Comparison of ENCODE assay signal across 8 cellular contexts in the genomic region with DNA sequence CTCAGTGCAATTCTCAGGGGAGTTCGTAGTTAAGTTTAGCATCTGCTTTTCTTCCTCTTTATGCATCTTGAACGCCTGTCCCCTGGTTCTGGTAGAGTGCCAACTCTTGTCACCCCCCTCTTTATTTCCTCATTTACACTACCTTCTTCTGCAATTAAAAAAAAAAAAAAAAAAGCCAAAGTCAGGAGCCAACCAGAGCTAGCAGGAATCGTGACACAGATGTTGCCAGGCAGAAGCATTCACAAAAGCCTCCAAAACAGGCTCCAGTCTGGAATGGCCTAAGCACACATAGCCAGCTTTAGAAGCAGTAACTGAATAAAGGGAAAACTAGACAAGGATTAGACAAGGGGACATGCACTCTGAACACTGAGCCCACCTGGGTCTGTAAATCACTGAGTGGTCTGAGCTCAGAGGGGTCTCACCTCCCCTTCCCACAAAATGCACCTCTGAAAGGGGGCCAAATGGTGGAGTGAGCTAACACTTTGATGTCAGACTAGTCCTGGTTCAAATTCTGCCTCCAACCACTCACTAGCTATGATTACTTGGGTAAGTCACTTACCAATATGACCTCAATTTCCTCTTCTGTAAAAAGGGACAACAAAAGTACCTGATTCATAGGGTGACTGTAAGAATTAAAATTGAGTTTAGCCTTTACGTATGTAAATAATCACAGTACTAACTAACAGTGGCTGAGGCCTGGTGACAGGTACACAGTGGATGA. TPM values are rescaled to one million over a fixed set of nuclear protein-coding genes. Genes with fewer than 3 reads are reported as not detected.
A peak's percentile ranks its signal among the peaks of the same experiment; 100 is the strongest.
DNase-seq lines count a peak whose midpoint lies in the region; ATAC-seq lines count a peak whose summit lies in the region.

No MANE protein-coding gene starts in this region.

- no peak for ATAC-seq in GM21576 (IDR thresholded peaks at IDR 0.05; ENCODE audit: unreplicated experiment)

- peak; percentile 30 for DNase-seq in activated CD4-positive, CD25-positive, alpha-beta regulatory T cell treated with anti-CD3 and anti-CD28 coated beads, Interleukin-2, amount 50 U/mL, for 16 hours (ENCODE audit: low read depth, low spot score)
- no peak for DNase-seq in activated CD4-positive, CD25-positive, alpha-beta regulatory T cell treated with anti-CD3 and anti-CD28 coated beads, Interleukin-2, amount 50 U/mL, for 72 hours
- DNase-seq in NCI-H146 treated with DMSO at 0.1 percent for 48 hours (lab: John Stamatoyannopoulos, UW; ENCODE audit: unreplicated experiment) (peak; percentile 39), T-helper 22 cell (ENCODE audit: low read depth) (peak; percentile 26), cerebellum (ENCODE audit: low spot score) (peak; percentile 92), kidney glomerular epithelial cell (lab: John Stamatoyannopoulos, UW) (peak; percentile 57)
- peak; percentile 25 for DNase-seq in stimulated activated CD8-positive, alpha-beta memory T cell treated with anti-CD3 and anti-CD28 coated beads, Interleukin-12 subunit alpha, Interleukin-12 subunit beta, amount 100 ng/mL, for 1 hour (ENCODE audit: low read depth)

RNA-seq across cellular contexts. Expression of a gene that starts 2.0 kb away (rescaled TPM):
- 11.3 TPM for total RNA-seq in cerebellum

RNA-seq across cellular contexts. Expression of a gene that starts 38.9 kb away (rescaled TPM):
- 1,114 TPM for total RNA-seq in cerebellum

RNA-seq across cellular contexts. Expression of a gene that starts 53.2 kb away (rescaled TPM):
- 14.5 TPM for total RNA-seq in cerebellum
